ENCODE assay signal across 30 cellular contexts in the genomic region with DNA sequence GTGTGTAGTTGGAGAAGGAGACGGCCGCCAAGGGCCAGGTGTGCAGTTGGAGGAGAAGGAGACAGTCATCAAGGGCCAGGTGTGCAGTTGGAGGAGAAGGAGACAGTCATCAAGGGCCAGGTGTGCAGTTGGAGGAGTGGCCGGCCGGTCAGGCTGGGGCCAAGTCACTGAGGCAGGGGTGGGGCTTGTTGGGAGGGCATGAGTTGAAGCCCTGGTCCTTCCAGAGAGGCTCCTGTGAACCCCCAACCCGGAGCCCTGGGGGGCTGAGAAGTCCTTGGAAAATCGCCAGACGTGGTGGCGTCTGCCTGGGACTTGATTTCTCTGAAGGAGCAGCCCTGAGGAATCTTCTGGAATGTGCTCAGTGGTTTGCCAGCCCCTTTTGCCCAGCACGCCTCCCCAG.
"Had no signal": no experiment of that assay in that cellular context is flagged by ENCODE, and none has a peak within 500 bp of the region (broad histone marks: within the 10 kb centered on the region; RNA-seq: fewer than 3 reads in every experiment).

No MANE protein-coding gene starts in this region.

- H3K27ac Mint-ChIP-seq: activated CD4-positive, alpha-beta memory T cell treated with anti-CD3 and anti-CD28 coated beads for 36 hours; activated CD4-positive, alpha-beta T cell treated with anti-CD3 and anti-CD28 coated beads for 36 hours; activated CD4-positive, alpha-beta T cell treated with anti-CD3 and anti-CD28 coated beads, Interleukin-2, amount 10 ng/mL, durations not matched to agents 24 days and 14 days; activated naive CD4-positive, alpha-beta T cell treated with anti-CD3 and anti-CD28 coated beads, Interleukin-2, amount 10 ng/mL, durations not matched to agents 7 days and 5 days; activated naive CD4-positive, alpha-beta T cell treated with anti-CD3 and anti-CD28 coated beads, Interleukin-2, amount 50 U/mL, for 72 hours; activated naive CD8-positive, alpha-beta T cell treated with anti-CD3 and anti-CD28 coated beads, Interleukin-2, amount 10 ng/mL, durations not matched to agents 7 days and 5 days; activated T-cell treated with anti-CD3 and anti-CD28 coated beads, Interleukin-2, amount 50 U/mL, for 24 hours; activated T-cell treated with anti-CD3 and anti-CD28 coated beads, Interleukin-2, amount 50 U/mL, for 72 hours; brain had no signal

- H3K4me3 Mint-ChIP-seq: activated CD4-positive, alpha-beta memory T cell treated with anti-CD3 and anti-CD28 coated beads for 36 hours; activated CD4-positive, alpha-beta T cell treated with anti-CD3 and anti-CD28 coated beads for 36 hours; activated CD4-positive, alpha-beta T cell treated with anti-CD3 and anti-CD28 coated beads, Interleukin-2, amount 10 ng/mL, durations not matched to agents 24 days and 14 days; activated naive CD4-positive, alpha-beta T cell treated with anti-CD3 and anti-CD28 coated beads, Interleukin-2, amount 10 ng/mL, durations not matched to agents 7 days and 5 days; activated naive CD8-positive, alpha-beta T cell treated with anti-CD3 and anti-CD28 coated beads, Interleukin-2, amount 10 ng/mL, durations not matched to agents 7 days and 5 days; activated T-cell treated with anti-CD3 and anti-CD28 coated beads, Interleukin-2, amount 50 U/mL, for 24 hours; activated T-cell treated with anti-CD3 and anti-CD28 coated beads, Interleukin-2, amount 50 U/mL, for 72 hours; brain had no signal

- H3K9me3 Mint-ChIP-seq: activated CD4-positive, alpha-beta memory T cell treated with anti-CD3 and anti-CD28 coated beads for 36 hours; activated CD4-positive, alpha-beta T cell treated with anti-CD3 and anti-CD28 coated beads, Interleukin-2, amount 10 ng/mL, durations not matched to agents 24 days and 14 days; activated naive CD4-positive, alpha-beta T cell treated with anti-CD3 and anti-CD28 coated beads, Interleukin-2, amount 10 ng/mL, durations not matched to agents 7 days and 5 days; activated naive CD4-positive, alpha-beta T cell treated with anti-CD3 and anti-CD28 coated beads, Interleukin-2, amount 50 U/mL, for 72 hours; activated naive CD8-positive, alpha-beta T cell treated with anti-CD3 and anti-CD28 coated beads, Interleukin-2, amount 10 ng/mL, durations not matched to agents 7 days and 5 days; activated T-cell treated with anti-CD3 and anti-CD28 coated beads, Interleukin-2, amount 50 U/mL, for 24 hours; activated T-cell treated with anti-CD3 and anti-CD28 coated beads, Interleukin-2, amount 50 U/mL, for 72 hours had no signal

- H3K4me2 ChIP-seq: hepatocyte had no signal

- H3K36me3 Mint-ChIP-seq: activated CD4-positive, alpha-beta memory T cell treated with anti-CD3 and anti-CD28 coated beads for 36 hours; activated naive CD4-positive, alpha-beta T cell treated with anti-CD3 and anti-CD28 coated beads, Interleukin-2, amount 10 ng/mL, durations not matched to agents 7 days and 5 days; activated naive CD4-positive, alpha-beta T cell treated with anti-CD3 and anti-CD28 coated beads, Interleukin-2, amount 50 U/mL, for 72 hours; activated naive CD8-positive, alpha-beta T cell treated with anti-CD3 and anti-CD28 coated beads, Interleukin-2, amount 10 ng/mL, durations not matched to agents 7 days and 5 days had no signal

- ATAC-seq: activated CD4-positive, alpha-beta T cell treated with anti-CD3 and anti-CD28 coated beads for 36 hours; activated naive CD4-positive, alpha-beta T cell treated with anti-CD3 and anti-CD28 coated beads, Interleukin-2, amount 50 U/mL, for 72 hours; activated T-cell treated with anti-CD3 and anti-CD28 coated beads, Interleukin-2, amount 50 U/mL, for 72 hours; gastroesophageal sphincter; heart right ventricle had no signal

- H3K4me3 ChIP-seq: ascending aorta, breast epithelium, cardiac muscle cell, colonic mucosa, esophagus squamous epithelium, gastroesophageal sphincter, heart right ventricle, hepatocyte had no signal

- H3K9me3 ChIP-seq: ascending aorta, breast epithelium, colonic mucosa, esophagus squamous epithelium, gastroesophageal sphincter, heart right ventricle had no signal

- FAIRE-seq: endometrium, endothelial cell of umbilical vein had no signal

- H3K27me3 Mint-ChIP-seq: activated CD4-positive, alpha-beta T cell treated with anti-CD3 and anti-CD28 coated beads for 36 hours; activated CD4-positive, alpha-beta T cell treated with anti-CD3 and anti-CD28 coated beads, Interleukin-2, amount 10 ng/mL, durations not matched to agents 24 days and 14 days; activated naive CD4-positive, alpha-beta T cell treated with anti-CD3 and anti-CD28 coated beads, Interleukin-2, amount 10 ng/mL, durations not matched to agents 7 days and 5 days; activated naive CD8-positive, alpha-beta T cell treated with anti-CD3 and anti-CD28 coated beads, Interleukin-2, amount 10 ng/mL, durations not matched to agents 7 days and 5 days; brain had no signal

- H3K4me1 Mint-ChIP-seq: activated CD4-positive, alpha-beta T cell treated with anti-CD3 and anti-CD28 coated beads for 36 hours; activated CD4-positive, alpha-beta T cell treated with anti-CD3 and anti-CD28 coated beads, Interleukin-2, amount 10 ng/mL, durations not matched to agents 24 days and 14 days; activated naive CD4-positive, alpha-beta T cell treated with anti-CD3 and anti-CD28 coated beads, Interleukin-2, amount 10 ng/mL, durations not matched to agents 7 days and 5 days; activated naive CD8-positive, alpha-beta T cell treated with anti-CD3 and anti-CD28 coated beads, Interleukin-2, amount 10 ng/mL, durations not matched to agents 7 days and 5 days; brain had no signal

- H3K27ac ChIP-seq: ascending aorta, breast epithelium, cardiac muscle cell, colonic mucosa, epithelial cell of prostate, esophagus squamous epithelium, gastroesophageal sphincter, heart right ventricle, hepatocyte had no signal

- H3K79me2 ChIP-seq: hepatocyte had no signal

- H2AFZ ChIP-seq: hepatocyte had no signal

- H3K27me3 ChIP-seq: ascending aorta, cardiac muscle cell, colonic mucosa, hepatocyte had no signal

- H3K4me1 ChIP-seq: ascending aorta, breast epithelium, colonic mucosa, esophagus squamous epithelium, gastroesophageal sphincter, heart right ventricle had no signal

- H3K36me3 ChIP-seq: ascending aorta, breast epithelium, cardiac muscle cell, colonic mucosa, esophagus squamous epithelium, gastroesophageal sphincter, heart right ventricle had no signal

- DNase-seq: activated CD4-positive, alpha-beta memory T cell treated with anti-CD3 and anti-CD28 coated beads for 36 hours; activated CD4-positive, alpha-beta T cell treated with anti-CD3 and anti-CD28 coated beads for 36 hours; activated CD4-positive, alpha-beta T cell treated with anti-CD3 and anti-CD28 coated beads, Interleukin-2, amount 10 ng/mL, durations not matched to agents 24 days and 14 days; activated CD4-positive, CD25-positive, alpha-beta regulatory T cell; activated CD4-positive, CD25-positive, alpha-beta regulatory T cell treated with anti-CD3 and anti-CD28 coated beads, Interleukin-2, amount 50 U/mL, for 72 hours; activated CD8-positive, alpha-beta memory T cell treated with anti-CD3 and anti-CD28 coated beads, Interleukin-2, amount 50 U/mL, for 48 hours; activated gamma-delta T cell; activated naive CD4-positive, alpha-beta T cell; activated naive CD4-positive, alpha-beta T cell treated with anti-CD3 and anti-CD28 coated beads, Interleukin-2, amount 10 ng/mL, durations not matched to agents 7 days and 5 days; activated naive CD8-positive, alpha-beta T cell treated with anti-CD3 and anti-CD28 coated beads, Interleukin-2, amount 10 ng/mL, durations not matched to agents 7 days and 5 days; activated T-cell treated with anti-CD3 and anti-CD28 coated beads for 4 hours; activated T-cell treated with anti-CD3 and anti-CD28 coated beads, Interleukin-2, amount 50 U/mL, for 24 hours; activated T-cell treated with anti-CD3 and anti-CD28 coated beads, Interleukin-2, amount 50 U/mL, for 72 hours; central memory CD4-positive, alpha-beta T cell; cerebellar nuclear complex; colonic mucosa; effector CD8-positive, alpha-beta T cell; esophagus squamous epithelium; foreskin melanocyte; heart right ventricle had no signal
